In the genomic region with DNA sequence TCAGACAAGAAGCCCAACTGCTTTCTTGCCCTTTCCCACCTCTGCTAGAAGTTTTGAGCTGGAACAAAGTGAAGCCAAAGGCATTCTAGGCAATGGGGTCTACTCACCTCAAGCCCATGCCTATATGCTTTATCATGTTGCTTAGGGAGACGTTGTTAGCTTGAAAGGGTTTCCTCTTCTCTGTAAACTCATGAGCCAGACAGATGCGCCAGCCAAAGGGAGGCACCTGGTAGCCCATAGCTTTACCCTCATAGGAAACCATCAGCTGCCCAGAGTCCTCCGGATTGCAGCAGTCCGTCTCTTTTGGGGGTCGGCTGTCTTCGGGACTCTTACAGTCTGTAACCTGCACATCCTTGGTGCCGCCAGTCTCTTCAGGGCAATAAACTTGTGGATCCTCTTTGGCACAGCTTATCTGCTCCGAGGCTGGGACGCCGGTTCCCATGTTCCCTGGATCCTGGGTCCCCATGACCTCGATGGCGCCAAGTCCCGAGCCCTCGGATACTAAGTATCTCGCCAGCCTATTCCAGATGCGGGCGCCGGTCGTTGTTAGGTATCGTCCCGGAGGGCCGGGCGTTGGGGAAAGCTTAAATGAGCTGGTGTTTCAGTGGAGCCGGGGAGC, we compare ENCODE assay signal across 5 cellular contexts.
DNase-seq lines count a peak whose midpoint lies in the region; ATAC-seq and TF ChIP-seq lines count a peak whose summit lies in the region.

No MANE protein-coding gene starts in this region.

- DNase-seq in cardiac fibroblast (ENCODE audit: low read depth in 2 of 2) (no peak), iPS-NIHi7 (ENCODE audit: extremely low spot score) (no peak)

- H3K27me3 ChIP-seq in KMS-11 (ENCODE audit: insufficient read depth, low read depth) (no peaks in the 10 kb centered on the region), neutrophil (no peaks in the 10 kb centered on the region)

- H3K9ac ChIP-seq in KMS-11, result peak overlapping the region; percentile 45

- no peaks in the 10 kb centered on the region for H3K9me3 ChIP-seq in neutrophil

- H3K4me1 ChIP-seq in KMS-11 (ENCODE audit: low read depth, poor library complexity, severe bottlenecking) (peaks cover 23% of the 10 kb centered on the region), neutrophil (ENCODE audit: control insufficient read depth in 1 of 2, insufficient read depth in 1 of 2, low read depth in 1 of 2, low read length in 1 of 2) (peaks cover 41 to 42% of the 10 kb centered on the region in 2 experiments)

- no peak overlapping the region for H3K4me3 ChIP-seq in KMS-11 (IDR thresholded peaks at IDR 0.05; ENCODE audit: insufficient read depth, low read depth, low read length)
- peak overlapping the region; percentile 83 to 87 for H3K4me3 ChIP-seq in cardiac fibroblast (replicated peaks in 1 of 2; ENCODE audit: low read depth in 2 of 2, low read length in 2 of 2)
- peak overlapping the region; percentile 80 to 86 for H3K4me3 ChIP-seq in neutrophil (ENCODE audit: low read depth in 1 of 2, low read length in 1 of 2)

- H3K4me2 ChIP-seq in KMS-11, result peak overlapping the region; percentile 85

- peaks cover 35% of the 10 kb centered on the region for H3K79me2 ChIP-seq in KMS-11 (ENCODE audit: insufficient read depth, low read depth)

- H3K27ac ChIP-seq in KMS-11 (peak overlapping the region; percentile 26; the same call in 1 of the 2 replicates), neutrophil (peak overlapping the region; percentile 96)

- ATAC-seq in GM18511 (IDR thresholded peaks at IDR 0.05; ENCODE audit: unreplicated experiment), result no peak

- H4K20me1 ChIP-seq in KMS-11 (ENCODE audit: insufficient read depth), result no peaks in the 10 kb centered on the region; the same call in 1 of the 2 replicates

- no peaks in the 10 kb centered on the region for H3K36me3 ChIP-seq in KMS-11 (ENCODE audit: insufficient read depth)
- H3K36me3 ChIP-seq in neutrophil, result peaks cover 45% of the 10 kb centered on the region

- TF ChIP-seq CTCF in KMS-11 (conservative IDR thresholded peaks at IDR 0.05; ENCODE audit: low read depth, low read length), result no peak
- no peak for TF ChIP-seq CTCF in cardiac fibroblast (IDR thresholded peaks at IDR 0.05; ENCODE audit: low read depth, low read length)
- TF ChIP-seq CTCF in neutrophil (IDR thresholded peaks at IDR 0.05), result no peak

- peak overlapping the region; percentile 76 for H2AFZ ChIP-seq in KMS-11 (ENCODE audit: low read depth)
